In the genomic region with DNA sequence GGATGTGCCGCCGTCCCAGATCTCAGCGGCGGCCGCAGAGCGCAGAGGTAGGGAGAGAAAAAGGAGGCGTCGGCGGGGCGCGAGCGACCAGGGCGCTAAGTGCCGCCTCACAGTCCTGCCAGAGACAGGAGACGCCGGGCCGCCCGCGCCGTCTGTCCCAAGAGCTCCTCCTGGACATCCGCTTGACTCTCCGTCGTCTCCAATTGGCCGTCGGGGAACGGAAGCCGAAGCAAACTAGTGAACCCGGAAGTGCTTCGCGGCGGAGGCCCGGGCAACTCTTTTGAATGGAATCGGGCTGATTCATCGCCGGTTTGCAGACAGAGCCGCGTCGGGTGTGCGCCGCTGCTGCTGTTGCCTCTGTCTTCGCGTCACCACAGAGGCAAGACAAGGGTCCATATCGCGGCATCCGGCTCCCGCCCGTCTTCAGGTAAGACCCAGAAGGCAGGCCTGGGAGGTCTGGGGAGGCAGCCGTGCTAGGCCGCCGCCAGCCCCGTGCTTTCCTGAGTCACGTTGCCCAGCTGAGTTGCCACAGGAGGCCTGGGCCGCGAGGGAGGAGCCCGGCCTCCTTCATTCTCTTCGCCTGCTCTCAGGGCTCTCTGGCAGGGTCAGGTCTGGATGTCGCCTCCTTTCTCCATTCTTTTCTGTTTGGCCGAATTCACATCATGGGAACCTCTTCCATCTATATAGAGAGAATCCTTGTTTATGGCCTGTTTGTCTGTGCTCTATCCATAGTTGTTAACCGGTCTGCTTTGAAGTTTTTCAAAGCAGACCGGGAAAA, we compare ENCODE assay signal across 8 cellular contexts. TPM values are rescaled to one million over a fixed set of nuclear protein-coding genes. Genes with fewer than 3 reads are reported as not detected.
A peak's percentile ranks its signal among the peaks of the same experiment; 100 is the strongest.
DNase-seq lines count a peak whose midpoint lies in the region; ATAC-seq, FAIRE-seq and TF ChIP-seq lines count a peak whose summit lies in the region.

A gene (plus strand): TSS at position 248 of the 778 bp plus-strand sequence. CDS start 10,401 bp downstream, outside the sequence.

- peak within 1 kb of the TSS; percentile 79 for H2AFZ ChIP-seq in SU-DHL-6 (ENCODE audit: low read depth, low read length, severe bottlenecking)

- 1% methylated on average over 60 of the region's 60 CpGs for WGBS in pancreas, 2 donors

- no peaks in the 10 kb centered on the region for H3K27me3 ChIP-seq in SU-DHL-6 (ENCODE audit: low read length)
- no peaks in the 10 kb centered on the region for H3K27me3 ChIP-seq in pancreas
- no peaks in the 10 kb centered on the region for H3K27me3 ChIP-seq in tibial artery

- H3K36me3 ChIP-seq in SU-DHL-6 (ENCODE audit: low read length) (no peaks in the 10 kb centered on the region), pancreas (no peaks in the 10 kb centered on the region), tibial artery (no peaks in the 10 kb centered on the region)

- H3K27ac Mint-ChIP-seq in activated naive CD8-positive, alpha-beta T cell treated with anti-CD3 and anti-CD28 coated beads, Interleukin-2, amount 10 ng/mL, durations not matched to agents 7 days and 5 days, result peak within 1 kb of the TSS; percentile 98

- H3F3A ChIP-seq in SU-DHL-6 (ENCODE audit: insufficient read depth), result no peaks in the 10 kb centered on the region; the same call in 1 of the 2 replicates

- POLR2A ChIA-PET in activated naive CD8-positive, alpha-beta T cell treated with anti-CD3 and anti-CD28 coated beads, Interleukin-2, amount 10 ng/mL, durations not matched to agents 7 days and 5 days (lab: Charles Lee), result interaction anchor here (0.7 to 1.6 kb wide), 12 partner anchors 10 to 1011 kb away, joined by 3 to 7 read pairs (median 4); a partner anchor contains a TSS

- H3K4me3 ChIP-seq in SU-DHL-6 (ENCODE audit: insufficient read depth, low read length, poor library complexity, severe bottlenecking) (peak within 1 kb of the TSS; percentile 91), pancreas (peak within 1 kb of the TSS; percentile 37 to 70 (median 63)), tibial artery (peak within 1 kb of the TSS; percentile 71 to 81)

- H3K9me3 Mint-ChIP-seq in activated naive CD8-positive, alpha-beta T cell treated with anti-CD3 and anti-CD28 coated beads, Interleukin-2, amount 10 ng/mL, durations not matched to agents 7 days and 5 days, result peaks cover 3% of the 10 kb centered on the region

- H3K9me2 ChIP-seq in SU-DHL-6 (replicated peaks; ENCODE audit: insufficient read depth, low read length), result no peaks in the 10 kb centered on the region

- no peak for FAIRE-seq in pancreas (lab: Jason Lieb, UNC)

- peak; percentile 79 for DNase-seq in GM10266 (ENCODE audit: extremely low spot score)
- DNase-seq in NCI-H1105 treated with DMSO at 0.1 percent for 48 hours (lab: John Stamatoyannopoulos, UW), result peak; percentile 86
- peak; percentile 88 for DNase-seq in activated naive CD8-positive, alpha-beta T cell treated with anti-CD3 and anti-CD28 coated beads, Interleukin-2, amount 10 ng/mL, durations not matched to agents 7 days and 5 days
- DNase-seq in Right ventricle myocardium inferior (ENCODE audit: missing footprints), result peak; percentile 97
- peak; percentile 84 to 94 (median 88) for DNase-seq in pancreas
- DNase-seq in tibial artery, result peak; percentile 95

- TF ChIP-seq CTCF in GM10266 (IDR thresholded peaks at IDR 0.05; ENCODE audit: control insufficient read depth, insufficient read depth, low read depth, missing control alignments), result no peak
- TF ChIP-seq CTCF in SU-DHL-6 (IDR thresholded peaks at IDR 0.05; ENCODE audit: insufficient read depth, low read length, poor library complexity, severe bottlenecking), result no peak
- TF ChIP-seq CTCF in pancreas (IDR thresholded peaks at IDR 0.05), result no peak
- no peak for TF ChIP-seq CTCF in tibial artery (IDR thresholded peaks at IDR 0.05)

- no peaks in the 10 kb centered on the region for H3K9me3 ChIP-seq in SU-DHL-6 (ENCODE audit: insufficient read depth, low read length)
- no peaks in the 10 kb centered on the region for H3K9me3 ChIP-seq in pancreas
- H3K9me3 ChIP-seq in tibial artery, result peaks cover 0 to 8% (median 0%) of the 10 kb centered on the region in 3 donors

- peak within 1 kb of the TSS; percentile 99 for H3K4me3 Mint-ChIP-seq in activated naive CD8-positive, alpha-beta T cell treated with anti-CD3 and anti-CD28 coated beads, Interleukin-2, amount 10 ng/mL, durations not matched to agents 7 days and 5 days

- H3K79me2 ChIP-seq in SU-DHL-6 (ENCODE audit: insufficient read depth, low read length), result peaks cover 56% of the 10 kb centered on the region

- peaks cover 22% of the 10 kb centered on the region for H3K4me1 Mint-ChIP-seq in activated naive CD8-positive, alpha-beta T cell treated with anti-CD3 and anti-CD28 coated beads, Interleukin-2, amount 10 ng/mL, durations not matched to agents 7 days and 5 days

- H3K4me1 ChIP-seq in pancreas (peaks cover 6 to 17% (median 7%) of the 10 kb centered on the region in 3 donors), tibial artery (peaks cover 4 to 12% (median 10%) of the 10 kb centered on the region in 4 donors)

- H3K27ac ChIP-seq in SU-DHL-6 (ENCODE audit: low read depth, low read length) (peak within 1 kb of the TSS; percentile 83), pancreas (peak within 1 kb of the TSS; percentile 50 to 80 (median 68)), tibial artery (peak within 1 kb of the TSS; percentile 79 to 85)

- peaks cover 6% of the 10 kb centered on the region for H3K27me3 Mint-ChIP-seq in activated naive CD8-positive, alpha-beta T cell treated with anti-CD3 and anti-CD28 coated beads, Interleukin-2, amount 10 ng/mL, durations not matched to agents 7 days and 5 days

- 0 out of 2 replicates have a peak, but pooled peaks cover 5% of the 10 kb centered on the region for H4K20me1 ChIP-seq in SU-DHL-6 (ENCODE audit: low read depth, low read length)

- peak within 1 kb of the TSS; percentile 99 for H3K4me2 ChIP-seq in SU-DHL-6 (ENCODE audit: low read depth, low read length, poor library complexity, severe bottlenecking)

- H3K36me3 Mint-ChIP-seq in activated naive CD8-positive, alpha-beta T cell treated with anti-CD3 and anti-CD28 coated beads, Interleukin-2, amount 10 ng/mL, durations not matched to agents 7 days and 5 days, result peaks cover 25% of the 10 kb centered on the region

- ATAC-seq in HG02642 (IDR thresholded peaks at IDR 0.05; ENCODE audit: poor library complexity, unreplicated experiment) (peak; percentile 98), Right ventricle myocardium inferior (peak; percentile 96), pancreas (peak; percentile 97 to 99 (median 98))
- peak; percentile 93 for ATAC-seq in activated naive CD8-positive, alpha-beta T cell treated with anti-CD3 and anti-CD28 coated beads, Interleukin-2, amount 10 ng/mL, durations not matched to agents 7 days and 5 days (ENCODE audit: low read depth)

- H3K9ac ChIP-seq in SU-DHL-6 (ENCODE audit: low read length), result peak within 1 kb of the TSS; percentile 72

- intact Hi-C loops in Right ventricle myocardium inferior (cut with DNase I) (no loop called here), pancreas (cut with DNase I) (no loop called here), tibial artery (cut with DNase I; ENCODE audit: low total_unique reads) (no loop called here)

RNA-seq across cellular contexts. Expression of the gene that starts here (rescaled TPM):
- 10 to 100 TPM; 46.4 to 48.1 TPM for total RNA-seq in activated naive CD8-positive, alpha-beta T cell treated with anti-CD3 and anti-CD28 coated beads, Interleukin-2, amount 10 ng/mL, durations not matched to agents 7 days and 5 days
- total RNA-seq in Right ventricle myocardium inferior, result 44.0 TPM
- total RNA-seq in pancreas, result 10 to 100 TPM in 4 of 6 donors, 1 to 10 TPM in 2; 5.4 to 19.1 (median 15.0) TPM
- polyA plus RNA-seq in pancreas, result 10 to 100 TPM; 11.6 to 19.7 TPM

Comparison
In these comparisons a context has a peak if more than half of its experiments do, and no peak if none do; other contexts are left out.
1. Peak in every context shown above with its lines: DNase-seq, ATAC-seq, H3K4me3 ChIP-seq and H3K27ac ChIP-seq.